Comparison of ENCODE assay signal across 8 cellular contexts in the genomic region with DNA sequence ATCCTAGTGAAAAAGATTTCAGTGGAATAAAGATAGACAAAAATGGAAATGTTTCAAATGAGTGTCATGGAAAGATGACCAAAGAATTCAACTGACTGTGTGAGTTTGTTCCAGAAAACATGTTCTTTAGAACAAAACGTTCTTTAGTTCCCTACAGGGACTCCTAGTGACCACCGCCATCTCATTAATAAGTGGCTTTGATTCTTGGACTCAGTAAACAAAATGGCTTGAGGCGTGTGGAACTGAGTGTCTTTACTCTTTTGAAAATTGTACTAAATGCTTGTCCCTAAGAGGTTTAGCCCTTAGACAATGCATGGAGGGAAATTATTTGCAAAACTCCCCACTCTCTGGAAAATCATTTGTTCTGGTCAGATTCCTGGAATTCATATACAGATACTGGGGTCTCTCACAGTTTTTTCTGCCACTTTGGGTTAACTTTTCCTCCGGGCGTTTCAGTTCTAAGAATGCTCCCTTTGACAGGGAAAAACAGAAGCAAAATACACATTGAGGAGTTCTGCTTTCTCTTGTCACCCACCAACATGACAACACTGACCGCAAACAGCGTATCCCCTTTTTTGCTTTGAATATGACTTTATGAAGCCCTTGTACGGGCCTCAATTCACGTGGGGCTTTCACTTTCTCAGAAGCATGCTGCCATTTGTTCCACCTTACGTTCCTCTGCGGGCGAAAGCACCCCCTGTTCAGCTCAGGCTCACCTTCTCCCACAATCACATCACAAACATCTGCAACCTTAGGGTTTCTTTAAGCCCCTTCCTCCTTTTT. TPM values are rescaled to one million over a fixed set of nuclear protein-coding genes. Genes with fewer than 3 reads are reported as not detected.
DNase-seq lines count a peak whose midpoint lies in the region; ATAC-seq, FAIRE-seq and TF ChIP-seq lines count a peak whose summit lies in the region.

No MANE protein-coding gene starts in this region.

- H3K36me3 Mint-ChIP-seq in activated naive CD8-positive, alpha-beta T cell = peaks cover 3% of the 10 kb centered on the region
- H3K36me3 Mint-ChIP-seq in mesothelial cell of epicardium = no peaks in the 10 kb centered on the region

- peak; percentile 87 for FAIRE-seq in GM12891 (lab: Jason Lieb, UNC)

- H3K4me3 Mint-ChIP-seq in activated naive CD8-positive, alpha-beta T cell = peak overlapping the region; percentile 85
- no peak overlapping the region for H3K4me3 Mint-ChIP-seq in mesothelial cell of epicardium

- H3K4me3 ChIP-seq in neutrophil (ENCODE audit: low read depth in 1 of 2, low read length in 1 of 2) = peak overlapping the region; percentile 53 to 64

- ATAC-seq in HG03442 (IDR thresholded peaks at IDR 0.05; ENCODE audit: unreplicated experiment) (peak; percentile 45), GM19452 (IDR thresholded peaks at IDR 0.05; ENCODE audit: unreplicated experiment) (no peak)

- no peaks in the 10 kb centered on the region for H3K9me3 Mint-ChIP-seq in activated naive CD8-positive, alpha-beta T cell (ENCODE audit: low read depth)
- H3K9me3 Mint-ChIP-seq in mesothelial cell of epicardium = no peaks in the 10 kb centered on the region

- peak overlapping the region; percentile 88 for H3K27ac ChIP-seq in neutrophil

- H3K36me3 ChIP-seq in neutrophil = no peaks in the 10 kb centered on the region

- no peak for TF ChIP-seq CTCF in neutrophil (IDR thresholded peaks at IDR 0.05)
- no peak for TF ChIP-seq CTCF in mesothelial cell of epicardium (IDR thresholded peaks at IDR 0.05; ENCODE audit: unreplicated experiment)

- DNase-seq in GM12891 (ENCODE audit: insufficient read length, low spot score) = no peak
- DNase-seq in NCI-H2227 treated with DMSO at 0.1 percent for 48 hours (lab: John Stamatoyannopoulos, UW) = no peak
- DNase-seq in NCI-H446 (lab: John Stamatoyannopoulos, UW) = no peak
- no peak for DNase-seq in mesothelial cell of epicardium (ENCODE audit: low spot score in 2 of 2, unreplicated experiment in 2 of 2)

- H3K27ac Mint-ChIP-seq in activated naive CD8-positive, alpha-beta T cell = peak overlapping the region; percentile 86
- H3K27ac Mint-ChIP-seq in mesothelial cell of epicardium = no peak overlapping the region

- TF ChIP-seq POLR2A in GM12891 (IDR thresholded peaks at IDR 0.05; ENCODE audit: low read depth, low read length) = no peak

- H3K4me1 ChIP-seq in neutrophil (ENCODE audit: control insufficient read depth in 1 of 2, insufficient read depth in 1 of 2, low read depth in 1 of 2, low read length in 1 of 2) = peaks cover 47 to 73% of the 10 kb centered on the region in 2 experiments

- H3K27me3 Mint-ChIP-seq in activated naive CD8-positive, alpha-beta T cell = no peaks in the 10 kb centered on the region
- peaks cover 3% of the 10 kb centered on the region for H3K27me3 Mint-ChIP-seq in mesothelial cell of epicardium (ENCODE audit: low read depth)

- H3K9me3 ChIP-seq in neutrophil = no peaks in the 10 kb centered on the region

- no peaks in the 10 kb centered on the region for H3K27me3 ChIP-seq in neutrophil

- H3K4me1 Mint-ChIP-seq in activated naive CD8-positive, alpha-beta T cell (ENCODE audit: low read depth) = peaks cover 26% of the 10 kb centered on the region
- no peaks in the 10 kb centered on the region for H3K4me1 Mint-ChIP-seq in mesothelial cell of epicardium

TF ChIP-seq in GM12891, 5 proteins besides CTCF, POLR2A, EP300 and RAD21:
- TF ChIP-seq POLR2AphosphoS5 (IDR thresholded peaks at IDR 0.05; ENCODE audit: low read depth, low read length) (no peak), SPI1 (IDR thresholded peaks at IDR 0.05; ENCODE audit: low read depth, low read length) (peak; percentile 87), PAX5 (IDR thresholded peaks at IDR 0.05; ENCODE audit: insufficient read depth, low read length, severe bottlenecking) (no peak), POU2F2 (IDR thresholded peaks at IDR 0.05; ENCODE audit: low read depth, low read length) (peak; percentile 37; the same call in 1 of the 2 replicates), TAF1 (IDR thresholded peaks at IDR 0.05; ENCODE audit: low read depth, low read length) (no peak)
TF ChIP-seq in GM12891: peak in this region for 2.

RNA-seq across cellular contexts. Expression of gene NRROS, which starts 15.3 kb away (rescaled TPM):
- 22.1 TPM for polyA plus RNA-seq in GM12891 (2012; ENCODE audit: low read depth, missing spikeins)
- 0.72 to 1.3 TPM (median 0.93 TPM) in 3 replicates for total RNA-seq in mesothelial cell of epicardium

RNA-seq across cellular contexts. Expression of gene FBXO45, which starts 55.7 kb away (rescaled TPM):
- 9.3 TPM for polyA plus RNA-seq in GM12891 (2012; ENCODE audit: low read depth, missing spikeins)
- 9.1 to 9.4 TPM (median 9.4 TPM) in 3 replicates for total RNA-seq in mesothelial cell of epicardium

RNA-seq across cellular contexts. Expression of gene WDR53, which starts 55.8 kb away (rescaled TPM):
- polyA plus RNA-seq in GM12891 (2012; ENCODE audit: low read depth, missing spikeins) = 11.6 TPM
- 12.3 to 15.7 TPM (median 13.4 TPM) in 3 replicates for total RNA-seq in mesothelial cell of epicardium
